24 cellular contexts compared by ENCODE assay signal in the genomic region with DNA sequence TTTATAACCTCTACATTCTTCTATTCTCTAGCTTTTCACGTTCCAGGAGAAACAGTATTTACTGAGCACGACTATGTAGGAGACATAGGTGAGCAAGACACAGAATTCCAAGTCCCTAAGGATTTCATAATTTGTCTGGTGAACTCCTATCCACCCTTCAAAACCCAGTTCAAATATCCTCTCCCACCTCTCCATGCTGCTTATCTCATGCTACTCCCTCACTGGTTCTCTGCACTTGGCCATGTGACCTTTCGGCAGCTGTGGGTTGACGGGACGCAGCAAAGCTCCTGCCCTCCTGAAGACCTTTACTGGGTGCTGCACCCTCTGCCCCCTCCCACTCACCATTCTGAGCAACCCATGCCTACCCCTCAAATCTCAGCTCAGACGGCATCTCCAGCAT.
"Had no signal": no experiment of that assay in that cellular context is flagged by ENCODE, and none has a peak within 500 bp of the region (broad histone marks: within the 10 kb centered on the region; RNA-seq: fewer than 3 reads in every experiment).

No MANE protein-coding gene starts in this region.

- H3K4me2 ChIP-seq: hepatocyte had no signal

- ATAC-seq: activated CD4-positive, alpha-beta T cell treated with anti-CD3 and anti-CD28 coated beads for 36 hours; body of pancreas; esophagus mucosa; natural killer cell treated with Interleukin-12 subunit alpha and Interleukin-12 subunit beta and Interleukin-15 and Interleukin-18, amount 100 ng/mL, for 72 hours; stimulated activated naive B cell treated with anti-CD40 and anti-IgM and Interleukin-4, amounts not matched to agents 10 μg/mL and 1 μg/mL and 100 μg/mL, for 72 hours; T-cell had no signal

- H3K4me1 ChIP-seq: body of pancreas, parathyroid adenoma had no signal

- H3K27ac ChIP-seq: body of pancreas, hepatocyte, left ventricle myocardium inferior, parathyroid adenoma had no signal

- H3K27me3 ChIP-seq: body of pancreas, hepatocyte had no signal

- DNase-seq: activated B cell treated with CpG ODN at 0.5 μM for 24 hours; activated CD4-positive, alpha-beta T cell treated with anti-CD3 and anti-CD28 coated beads for 36 hours; activated CD4-positive, alpha-beta T cell treated with anti-CD3 and anti-CD28 coated beads, Interleukin-2, amount 50 U/mL, for 4 hours; activated CD8-positive, alpha-beta memory T cell treated with anti-CD3 and anti-CD28 coated beads for 24 hours; activated effector memory CD4-positive, alpha-beta T cell treated with Interleukin-2 at 50 U/mL for 16 hours; activated naive CD4-positive, alpha-beta T cell treated with anti-CD3 and anti-CD28 coated beads for 36 hours; activated T-cell treated with anti-CD3 and anti-CD28 coated beads, Interleukin-2, amount 50 U/mL, for 48 hours; amygdala; caudate nucleus; dermis blood vessel endothelial cell; effector memory CD4-positive, alpha-beta T cell; glutamatergic neuron; left ventricle myocardium inferior; midbrain; small intestine; stimulated activated CD4-positive, alpha-beta T cell treated with anti-CD3 and anti-CD28 coated beads, Interleukin-2, amount 100 ng/mL, for 48 hours; stimulated activated CD8-positive, alpha-beta memory T cell treated with anti-CD3 and anti-CD28 coated beads, Interleukin-4, amount 100 ng/mL, for 48 hours; stimulated activated naive B cell treated with anti-CD40 and anti-IgM and Interleukin-4, amounts not matched to agents 10 μg/mL and 1 μg/mL and 100 μg/mL, for 72 hours had no signal

- H3K9me3 ChIP-seq: body of pancreas, left ventricle myocardium inferior had no signal

- H3K4me3 ChIP-seq: body of pancreas, hepatocyte, left ventricle myocardium inferior had no signal

- H2AFZ ChIP-seq: hepatocyte, parathyroid adenoma had no signal

- H3K9ac ChIP-seq: parathyroid adenoma had no signal

- H3K36me3 ChIP-seq: left ventricle myocardium inferior had no signal

- H3K79me2 ChIP-seq: hepatocyte, parathyroid adenoma had no signal
